1 cellular context compared by ENCODE assay signal in genomic region chr2:96869824-96870630, GRCh38.
A peak's percentile ranks its signal among the peaks of the same experiment; 100 is the strongest.
TF ChIP-seq lines count a peak whose summit lies in the region.

Gene SEMA4C, minus strand, starts transcription at chr2:96870080. Its CDS starts 2,194 bp downstream, at chr2:96867886.

TF ChIP-seq in K562, 482 proteins besides CTCF, POLR2A, EP300 and RAD21 (continued from another document and continues in another):
- TF ChIP-seq CREB5 (CRISPR knock-in tag; IDR thresholded peaks at IDR 0.05) (no peak), HNRNPL (IDR thresholded peaks at IDR 0.05; ENCODE audit: low read depth, low read length) (peak; percentile 75), ATF4 (CRISPR knock-in tag; IDR thresholded peaks at IDR 0.05) (no peak), ZNF785 (CRISPR knock-in tag; IDR thresholded peaks at IDR 0.05) (no peak), CCNT2 (IDR thresholded peaks at IDR 0.05; ENCODE audit: borderline replicate concordance, extremely low read depth, insufficient read length, low read depth, low read length) (peak; percentile 58), BHLHE40 (IDR thresholded peaks at IDR 0.05; ENCODE audit: low read length) (no peak), ZBTB26 (CRISPR knock-in tag; IDR thresholded peaks at IDR 0.05) (no peak), SIRT6 (IDR thresholded peaks at IDR 0.05; ENCODE audit: low read depth, low read length) (no peak), MYC (IDR thresholded peaks at IDR 0.05; ENCODE audit: low read depth, low read length) (0 out of 2 replicates have a peak, but pooled peaks have one; percentile 4), MYC (CRISPR knock-in tag; IDR thresholded peaks at IDR 0.05; ENCODE audit: borderline replicate concordance, low read depth) (no peak), ZNF707 (CRISPR knock-in tag; conservative IDR thresholded peaks at IDR 0.05) (no peak), ZNF512 (tag; IDR thresholded peaks at IDR 0.05) (no peak), ZNF41 (CRISPR knock-in tag; conservative IDR thresholded peaks at IDR 0.05) (no peak), ARID3B (CRISPR knock-in tag; IDR thresholded peaks at IDR 0.05; ENCODE audit: borderline replicate concordance) (no peak), RREB1 (CRISPR knock-in tag; IDR thresholded peaks at IDR 0.05) (no peak), FOXA3 (CRISPR knock-in tag; conservative IDR thresholded peaks at IDR 0.05 in 1 of 2, IDR thresholded peaks at IDR 0.05 in 1 of 2) (no peak), ETV6 (IDR thresholded peaks at IDR 0.05; ENCODE audit: borderline replicate concordance in 1 of 2, low read depth in 2 of 2, low read length in 1 of 2) (no peak), ETV6 (CRISPR knock-in tag; IDR thresholded peaks at IDR 0.05; ENCODE audit: borderline replicate concordance) (no peak), POLR3G (IDR thresholded peaks at IDR 0.05; ENCODE audit: extremely low read depth, insufficient read length, insufficient replicate concordance) (no peak), ZKSCAN1 (IDR thresholded peaks at IDR 0.05; ENCODE audit: low read depth, low read length) (no peak), MCM5 (IDR thresholded peaks at IDR 0.05; ENCODE audit: low read depth) (no peak), CBX3 (IDR thresholded peaks at IDR 0.05; ENCODE audit: borderline replicate concordance in 1 of 2, low read length in 2 of 2) (no peak), TBP (optimal IDR thresholded peaks at IDR 0.05; ENCODE audit: low read depth, low read length) (no peak), HOXB6 (CRISPR knock-in tag; IDR thresholded peaks at IDR 0.05; ENCODE audit: borderline replicate concordance) (no peak), PREB (CRISPR knock-in tag; IDR thresholded peaks at IDR 0.05) (no peak), CEBPZ (IDR thresholded peaks at IDR 0.05; ENCODE audit: borderline replicate concordance, low read depth, low read length) (no peak), FOXP4 (CRISPR knock-in tag; IDR thresholded peaks at IDR 0.05; ENCODE audit: borderline replicate concordance) (no peak), RBM25 (IDR thresholded peaks at IDR 0.05; ENCODE audit: low read depth, low read length, severe bottlenecking) (no peak), TFAP4 (CRISPR knock-in tag; IDR thresholded peaks at IDR 0.05; ENCODE audit: borderline replicate concordance) (no peak), E2F8 (IDR thresholded peaks at IDR 0.05; ENCODE audit: low read depth, partially characterized antibody) (no peak), ZNF445 (CRISPR knock-in tag; IDR thresholded peaks at IDR 0.05; ENCODE audit: low read depth) (no peak)
